ENCODE assay signal across 1 cellular context in the genomic region with DNA sequence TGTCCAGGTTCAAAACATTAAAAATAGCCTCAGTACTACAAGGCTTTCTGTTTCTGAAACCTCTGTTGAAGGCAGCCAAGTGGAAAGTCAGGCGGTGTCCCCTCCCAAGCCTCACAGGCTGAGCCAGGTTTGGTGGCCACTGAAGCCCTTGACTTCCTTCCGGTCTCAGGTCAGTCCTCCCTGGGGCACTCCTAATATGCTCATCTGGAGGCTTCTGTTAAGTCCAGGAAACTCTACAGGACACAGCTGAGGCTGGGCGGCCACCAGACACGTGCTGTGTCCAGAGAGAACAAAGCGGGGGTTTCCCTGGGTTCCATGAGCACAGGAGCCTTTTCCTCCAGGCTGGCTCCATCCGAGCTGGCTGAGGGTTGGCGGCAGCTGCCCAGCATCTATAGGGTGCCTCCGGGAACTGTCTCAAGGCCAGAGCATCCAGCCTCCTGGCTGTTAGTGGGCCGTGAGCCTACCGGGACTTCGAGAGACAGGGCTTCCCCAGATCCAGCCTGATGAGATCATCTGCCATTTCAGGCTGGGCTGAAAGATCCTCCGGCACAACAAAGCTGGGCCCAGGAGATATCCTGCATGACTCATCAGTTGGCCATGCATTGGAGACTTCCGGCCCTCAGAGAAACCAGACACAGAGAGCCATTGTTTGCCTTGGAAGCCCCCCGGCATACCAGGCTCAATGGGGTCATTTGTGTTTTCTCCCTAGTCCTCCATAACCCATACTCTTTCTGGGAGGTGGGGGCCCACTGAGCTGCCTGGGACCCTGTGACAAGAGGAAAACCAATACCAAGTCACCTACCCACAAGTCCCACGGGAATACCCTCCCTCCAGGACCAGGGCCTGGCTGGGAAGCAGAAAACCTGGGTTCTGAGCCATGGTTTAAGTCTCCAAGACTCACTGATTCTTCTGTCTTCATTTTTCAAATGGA.
TF ChIP-seq lines count a peak whose summit lies in the region.

No MANE protein-coding gene starts in this region.

TF ChIP-seq in HepG2, 621 proteins besides CTCF, POLR2A, EP300 and RAD21 (continued from another document and continues in another):
- TF ChIP-seq TCF12 (IDR thresholded peaks at IDR 0.05), result no peak
- peak; percentile 80 for TF ChIP-seq TCF12 (CRISPR knock-in tag; IDR thresholded peaks at IDR 0.05)
- peak; percentile 17 for TF ChIP-seq AGO2 (optimal IDR thresholded peaks at IDR 0.05; ENCODE audit: low read depth, low read length)
- TF ChIP-seq, protein P1, sequence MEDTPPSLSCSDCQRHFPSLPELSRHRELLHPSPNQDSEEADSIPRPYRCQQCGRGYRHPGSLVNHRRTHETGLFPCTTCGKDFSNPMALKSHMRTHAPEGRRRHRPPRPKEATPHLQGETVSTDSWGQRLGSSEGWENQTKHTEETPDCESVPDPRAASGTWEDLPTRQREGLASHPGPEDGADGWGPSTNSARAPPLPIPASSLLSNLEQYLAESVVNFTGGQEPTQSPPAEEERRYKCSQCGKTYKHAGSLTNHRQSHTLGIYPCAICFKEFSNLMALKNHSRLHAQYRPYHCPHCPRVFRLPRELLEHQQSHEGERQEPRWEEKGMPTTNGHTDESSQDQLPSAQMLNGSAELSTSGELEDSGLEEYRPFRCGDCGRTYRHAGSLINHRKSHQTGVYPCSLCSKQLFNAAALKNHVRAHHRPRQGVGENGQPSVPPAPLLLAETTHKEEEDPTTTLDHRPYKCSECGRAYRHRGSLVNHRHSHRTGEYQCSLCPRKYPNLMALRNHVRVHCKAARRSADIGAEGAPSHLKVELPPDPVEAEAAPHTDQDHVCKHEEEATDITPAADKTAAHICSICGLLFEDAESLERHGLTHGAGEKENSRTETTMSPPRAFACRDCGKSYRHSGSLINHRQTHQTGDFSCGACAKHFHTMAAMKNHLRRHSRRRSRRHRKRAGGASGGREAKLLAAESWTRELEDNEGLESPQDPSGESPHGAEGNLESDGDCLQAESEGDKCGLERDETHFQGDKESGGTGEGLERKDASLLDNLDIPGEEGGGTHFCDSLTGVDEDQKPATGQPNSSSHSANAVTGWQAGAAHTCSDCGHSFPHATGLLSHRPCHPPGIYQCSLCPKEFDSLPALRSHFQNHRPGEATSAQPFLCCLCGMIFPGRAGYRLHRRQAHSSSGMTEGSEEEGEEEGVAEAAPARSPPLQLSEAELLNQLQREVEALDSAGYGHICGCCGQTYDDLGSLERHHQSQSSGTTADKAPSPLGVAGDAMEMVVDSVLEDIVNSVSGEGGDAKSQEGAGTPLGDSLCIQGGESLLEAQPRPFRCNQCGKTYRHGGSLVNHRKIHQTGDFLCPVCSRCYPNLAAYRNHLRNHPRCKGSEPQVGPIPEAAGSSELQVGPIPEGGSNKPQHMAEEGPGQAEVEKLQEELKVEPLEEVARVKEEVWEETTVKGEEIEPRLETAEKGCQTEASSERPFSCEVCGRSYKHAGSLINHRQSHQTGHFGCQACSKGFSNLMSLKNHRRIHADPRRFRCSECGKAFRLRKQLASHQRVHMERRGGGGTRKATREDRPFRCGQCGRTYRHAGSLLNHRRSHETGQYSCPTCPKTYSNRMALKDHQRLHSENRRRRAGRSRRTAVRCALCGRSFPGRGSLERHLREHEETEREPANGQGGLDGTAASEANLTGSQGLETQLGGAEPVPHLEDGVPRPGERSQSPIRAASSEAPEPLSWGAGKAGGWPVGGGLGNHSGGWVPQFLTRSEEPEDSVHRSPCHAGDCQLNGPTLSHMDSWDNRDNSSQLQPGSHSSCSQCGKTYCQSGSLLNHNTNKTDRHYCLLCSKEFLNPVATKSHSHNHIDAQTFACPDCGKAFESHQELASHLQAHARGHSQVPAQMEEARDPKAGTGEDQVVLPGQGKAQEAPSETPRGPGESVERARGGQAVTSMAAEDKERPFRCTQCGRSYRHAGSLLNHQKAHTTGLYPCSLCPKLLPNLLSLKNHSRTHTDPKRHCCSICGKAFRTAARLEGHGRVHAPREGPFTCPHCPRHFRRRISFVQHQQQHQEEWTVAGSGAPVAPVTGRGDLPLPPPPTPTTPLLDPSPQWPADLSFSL (CRISPR knock-in tag; IDR thresholded peaks at IDR 0.05), result no peak
- no peak for TF ChIP-seq GTF2F1 (IDR thresholded peaks at IDR 0.05; ENCODE audit: low read length)
- TF ChIP-seq YEATS4 (CRISPR knock-in tag; IDR thresholded peaks at IDR 0.05; ENCODE audit: borderline replicate concordance), result no peak; the same call in 1 of the 2 replicates
- TF ChIP-seq ATM (IDR thresholded peaks at IDR 0.05; ENCODE audit: borderline replicate concordance), result no peak
- TF ChIP-seq, protein P2, sequence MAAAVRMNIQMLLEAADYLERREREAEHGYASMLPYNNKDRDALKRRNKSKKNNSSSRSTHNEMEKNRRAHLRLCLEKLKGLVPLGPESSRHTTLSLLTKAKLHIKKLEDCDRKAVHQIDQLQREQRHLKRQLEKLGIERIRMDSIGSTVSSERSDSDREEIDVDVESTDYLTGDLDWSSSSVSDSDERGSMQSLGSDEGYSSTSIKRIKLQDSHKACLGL (CRISPR knock-in tag; IDR thresholded peaks at IDR 0.05), result peak; percentile 76; the same call in 1 of the 2 replicates
- peak; percentile 86; the same call in 1 of the 2 replicates for TF ChIP-seq CENPBD1 (CRISPR knock-in tag; IDR thresholded peaks at IDR 0.05; ENCODE audit: borderline replicate concordance, low read depth)
- TF ChIP-seq, protein P3, sequence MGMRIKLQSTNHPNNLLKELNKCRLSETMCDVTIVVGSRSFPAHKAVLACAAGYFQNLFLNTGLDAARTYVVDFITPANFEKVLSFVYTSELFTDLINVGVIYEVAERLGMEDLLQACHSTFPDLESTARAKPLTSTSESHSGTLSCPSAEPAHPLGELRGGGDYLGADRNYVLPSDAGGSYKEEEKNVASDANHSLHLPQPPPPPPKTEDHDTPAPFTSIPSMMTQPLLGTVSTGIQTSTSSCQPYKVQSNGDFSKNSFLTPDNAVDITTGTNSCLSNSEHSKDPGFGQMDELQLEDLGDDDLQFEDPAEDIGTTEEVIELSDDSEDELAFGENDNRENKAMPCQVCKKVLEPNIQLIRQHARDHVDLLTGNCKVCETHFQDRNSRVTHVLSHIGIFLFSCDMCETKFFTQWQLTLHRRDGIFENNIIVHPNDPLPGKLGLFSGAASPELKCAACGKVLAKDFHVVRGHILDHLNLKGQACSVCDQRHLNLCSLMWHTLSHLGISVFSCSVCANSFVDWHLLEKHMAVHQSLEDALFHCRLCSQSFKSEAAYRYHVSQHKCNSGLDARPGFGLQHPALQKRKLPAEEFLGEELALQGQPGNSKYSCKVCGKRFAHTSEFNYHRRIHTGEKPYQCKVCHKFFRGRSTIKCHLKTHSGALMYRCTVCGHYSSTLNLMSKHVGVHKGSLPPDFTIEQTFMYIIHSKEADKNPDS (CRISPR knock-in tag; IDR thresholded peaks at IDR 0.05), result peak; percentile 85; the same call in 1 of the 2 replicates
- TF ChIP-seq, protein P4, sequence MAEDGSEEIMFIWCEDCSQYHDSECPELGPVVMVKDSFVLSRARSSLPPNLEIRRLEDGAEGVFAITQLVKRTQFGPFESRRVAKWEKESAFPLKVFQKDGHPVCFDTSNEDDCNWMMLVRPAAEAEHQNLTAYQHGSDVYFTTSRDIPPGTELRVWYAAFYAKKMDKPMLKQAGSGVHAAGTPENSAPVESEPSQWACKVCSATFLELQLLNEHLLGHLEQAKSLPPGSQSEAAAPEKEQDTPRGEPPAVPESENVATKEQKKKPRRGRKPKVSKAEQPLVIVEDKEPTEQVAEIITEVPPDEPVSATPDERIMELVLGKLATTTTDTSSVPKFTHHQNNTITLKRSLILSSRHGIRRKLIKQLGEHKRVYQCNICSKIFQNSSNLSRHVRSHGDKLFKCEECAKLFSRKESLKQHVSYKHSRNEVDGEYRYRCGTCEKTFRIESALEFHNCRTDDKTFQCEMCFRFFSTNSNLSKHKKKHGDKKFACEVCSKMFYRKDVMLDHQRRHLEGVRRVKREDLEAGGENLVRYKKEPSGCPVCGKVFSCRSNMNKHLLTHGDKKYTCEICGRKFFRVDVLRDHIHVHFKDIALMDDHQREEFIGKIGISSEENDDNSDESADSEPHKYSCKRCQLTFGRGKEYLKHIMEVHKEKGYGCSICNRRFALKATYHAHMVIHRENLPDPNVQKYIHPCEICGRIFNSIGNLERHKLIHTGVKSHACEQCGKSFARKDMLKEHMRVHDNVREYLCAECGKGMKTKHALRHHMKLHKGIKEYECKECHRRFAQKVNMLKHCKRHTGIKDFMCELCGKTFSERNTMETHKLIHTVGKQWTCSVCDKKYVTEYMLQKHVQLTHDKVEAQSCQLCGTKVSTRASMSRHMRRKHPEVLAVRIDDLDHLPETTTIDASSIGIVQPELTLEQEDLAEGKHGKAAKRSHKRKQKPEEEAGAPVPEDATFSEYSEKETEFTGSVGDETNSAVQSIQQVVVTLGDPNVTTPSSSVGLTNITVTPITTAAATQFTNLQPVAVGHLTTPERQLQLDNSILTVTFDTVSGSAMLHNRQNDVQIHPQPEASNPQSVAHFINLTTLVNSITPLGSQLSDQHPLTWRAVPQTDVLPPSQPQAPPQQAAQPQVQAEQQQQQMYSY (CRISPR knock-in tag; IDR thresholded peaks at IDR 0.05), result peak; percentile 20; the same call in 1 of the 2 replicates
- peak; percentile 42; the same call in 1 of the 2 replicates for TF ChIP-seq NFYB (CRISPR knock-in tag; IDR thresholded peaks at IDR 0.05)
- TF ChIP-seq NFAT5 (CRISPR knock-in tag; IDR thresholded peaks at IDR 0.05), result no peak
- TF ChIP-seq, protein P5, sequence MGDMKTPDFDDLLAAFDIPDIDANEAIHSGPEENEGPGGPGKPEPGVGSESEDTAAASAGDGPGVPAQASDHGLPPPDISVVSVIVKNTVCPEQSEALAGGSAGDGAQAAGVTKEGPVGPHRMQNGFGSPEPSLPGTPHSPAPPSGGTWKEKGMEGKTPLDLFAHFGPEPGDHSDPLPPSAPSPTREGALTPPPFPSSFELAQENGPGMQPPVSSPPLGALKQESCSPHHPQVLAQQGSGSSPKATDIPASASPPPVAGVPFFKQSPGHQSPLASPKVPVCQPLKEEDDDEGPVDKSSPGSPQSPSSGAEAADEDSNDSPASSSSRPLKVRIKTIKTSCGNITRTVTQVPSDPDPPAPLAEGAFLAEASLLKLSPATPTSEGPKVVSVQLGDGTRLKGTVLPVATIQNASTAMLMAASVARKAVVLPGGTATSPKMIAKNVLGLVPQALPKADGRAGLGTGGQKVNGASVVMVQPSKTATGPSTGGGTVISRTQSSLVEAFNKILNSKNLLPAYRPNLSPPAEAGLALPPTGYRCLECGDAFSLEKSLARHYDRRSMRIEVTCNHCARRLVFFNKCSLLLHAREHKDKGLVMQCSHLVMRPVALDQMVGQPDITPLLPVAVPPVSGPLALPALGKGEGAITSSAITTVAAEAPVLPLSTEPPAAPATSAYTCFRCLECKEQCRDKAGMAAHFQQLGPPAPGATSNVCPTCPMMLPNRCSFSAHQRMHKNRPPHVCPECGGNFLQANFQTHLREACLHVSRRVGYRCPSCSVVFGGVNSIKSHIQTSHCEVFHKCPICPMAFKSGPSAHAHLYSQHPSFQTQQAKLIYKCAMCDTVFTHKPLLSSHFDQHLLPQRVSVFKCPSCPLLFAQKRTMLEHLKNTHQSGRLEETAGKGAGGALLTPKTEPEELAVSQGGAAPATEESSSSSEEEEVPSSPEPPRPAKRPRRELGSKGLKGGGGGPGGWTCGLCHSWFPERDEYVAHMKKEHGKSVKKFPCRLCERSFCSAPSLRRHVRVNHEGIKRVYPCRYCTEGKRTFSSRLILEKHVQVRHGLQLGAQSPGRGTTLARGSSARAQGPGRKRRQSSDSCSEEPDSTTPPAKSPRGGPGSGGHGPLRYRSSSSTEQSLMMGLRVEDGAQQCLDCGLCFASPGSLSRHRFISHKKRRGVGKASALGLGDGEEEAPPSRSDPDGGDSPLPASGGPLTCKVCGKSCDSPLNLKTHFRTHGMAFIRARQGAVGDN (CRISPR knock-in tag; IDR thresholded peaks at IDR 0.05), result peak; percentile 100
- peak; percentile 97 for TF ChIP-seq HMG20A (CRISPR knock-in tag; IDR thresholded peaks at IDR 0.05; ENCODE audit: borderline replicate concordance)
- no peak for TF ChIP-seq ZNF234 (CRISPR knock-in tag; conservative IDR thresholded peaks at IDR 0.05)
- no peak for TF ChIP-seq ZNF432 (CRISPR knock-in tag; IDR thresholded peaks at IDR 0.05; ENCODE audit: borderline replicate concordance)
- peak; percentile 85 for TF ChIP-seq SMARCC2 (IDR thresholded peaks at IDR 0.05)
- TF ChIP-seq ZNF841 (CRISPR knock-in tag; IDR thresholded peaks at IDR 0.05; ENCODE audit: borderline replicate concordance), result no peak
- peak; percentile 93 for TF ChIP-seq ZNF18 (CRISPR knock-in tag; IDR thresholded peaks at IDR 0.05; ENCODE audit: insufficient replicate concordance)
